ENCODE assay signal across 14 cellular contexts in the genomic region with DNA sequence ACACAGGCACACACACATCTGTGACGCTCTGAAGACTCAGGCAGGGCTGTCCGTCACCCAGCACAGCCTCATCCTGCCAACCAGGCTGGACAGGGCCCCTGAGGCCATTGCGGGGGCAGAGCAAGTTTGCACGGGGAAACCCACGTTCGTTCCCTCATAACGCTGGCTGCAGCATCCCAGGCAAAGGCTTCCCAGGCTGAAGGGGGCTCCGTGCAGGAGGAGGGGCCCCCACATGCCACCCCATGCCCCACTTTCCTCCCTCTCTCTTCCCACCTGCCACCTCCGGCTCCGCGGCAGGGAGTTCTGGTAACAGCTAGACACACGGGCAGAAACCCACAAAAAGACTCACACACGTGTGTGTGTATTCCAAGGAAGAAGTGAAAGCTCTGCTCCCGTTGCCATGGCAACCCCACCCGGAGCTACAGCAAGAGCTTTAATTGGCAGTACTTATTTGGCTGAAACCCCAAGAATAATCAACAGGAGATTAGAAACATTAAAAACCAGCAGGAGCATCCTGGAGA.
DNase-seq lines count a peak whose midpoint lies in the region; ATAC-seq and TF ChIP-seq lines count a peak whose summit lies in the region.
"Had no signal": no experiment of that assay in that cellular context is flagged by ENCODE, and none has a peak within 500 bp of the region (broad histone marks: within the 10 kb centered on the region; RNA-seq: fewer than 3 reads in every experiment).

No MANE protein-coding gene starts in this region.

- no peak for ATAC-seq in central memory CD8-positive, alpha-beta T cell (replicated peaks; ENCODE audit: extremely low read depth, poor library complexity, severe bottlenecking)
- ATAC-seq in GM18517 (IDR thresholded peaks at IDR 0.05; ENCODE audit: unreplicated experiment), result no peak
- ATAC-seq in HG02678 (IDR thresholded peaks at IDR 0.05; ENCODE audit: unreplicated experiment), result no peak

- H3K27me3 ChIP-seq in BLaER1 (no peaks in the 10 kb centered on the region), esophagus squamous epithelium (peaks cover 0 to 81% (median 4%) of the 10 kb centered on the region in 4 donors)
- H3K27me3 ChIP-seq: foreskin keratinocyte had no signal

- peak overlapping the region; percentile 84 for H3K4me2 ChIP-seq in BLaER1
- H3K4me2 ChIP-seq: GM23338 had no signal

- no peak for TF ChIP-seq CTCF in NB4 (IDR thresholded peaks at IDR 0.05; ENCODE audit: low read depth, low read length)
- no peak for TF ChIP-seq CTCF in nephron progenitor cell (IDR thresholded peaks at IDR 0.05)
- TF ChIP-seq CTCF in esophagus squamous epithelium (IDR thresholded peaks at IDR 0.05), result no peak

- H3K36me3 Mint-ChIP-seq in central memory CD8-positive, alpha-beta T cell (ENCODE audit: insufficient read depth), result no peaks in the 10 kb centered on the region
- no peaks in the 10 kb centered on the region for H3K36me3 Mint-ChIP-seq in nephron progenitor cell (ENCODE audit: low read depth)
- H3K36me3 Mint-ChIP-seq in T-helper 2 cell treated with Interferon-gamma antibody and Interleukin-4, amounts not matched to agents 5 μg/mL and 100 μg/mL, for 36 hours (ENCODE audit: low read depth), result no peaks in the 10 kb centered on the region
- H3K36me3 Mint-ChIP-seq: activated CD4-positive, alpha-beta memory T cell treated with anti-CD3 and anti-CD28 coated beads for 36 hours; activated naive CD4-positive, alpha-beta T cell treated with anti-CD3 and anti-CD28 coated beads, Interleukin-2, amount 50 U/mL, for 24 hours had no signal

- intact Hi-C loops in esophagus squamous epithelium (cut with DNase I), result loop anchor here (5.0 kb wide), 2 partner anchors 108 to 233 kb away; no protein-coding TSS in a partner anchor

- no peak overlapping the region for H3K4me3 Mint-ChIP-seq in central memory CD8-positive, alpha-beta T cell
- H3K4me3 Mint-ChIP-seq in nephron progenitor cell, result no peak overlapping the region
- no peak overlapping the region for H3K4me3 Mint-ChIP-seq in T-helper 2 cell treated with Interferon-gamma antibody and Interleukin-4, amounts not matched to agents 5 μg/mL and 100 μg/mL, for 36 hours
- H3K4me3 Mint-ChIP-seq: activated CD4-positive, alpha-beta memory T cell treated with anti-CD3 and anti-CD28 coated beads for 36 hours; activated naive CD4-positive, alpha-beta T cell treated with anti-CD3 and anti-CD28 coated beads, Interleukin-2, amount 50 U/mL, for 24 hours; GM23338 had no signal

- TF ChIP-seq POLR2A in NB4 (IDR thresholded peaks at IDR 0.05; ENCODE audit: extremely low read depth, insufficient read length) (no peak), esophagus squamous epithelium (IDR thresholded peaks at IDR 0.05) (no peak)

- no peaks in the 10 kb centered on the region for H4K20me1 ChIP-seq in BLaER1

- peak; percentile 21 for DNase-seq in NB4 (ENCODE audit: low read depth)
- no peak for DNase-seq in central memory CD8-positive, alpha-beta T cell (ENCODE audit: low spot score in 2 of 2)
- DNase-seq in nephron progenitor cell, result peak; percentile 42
- DNase-seq in T-helper 2 cell treated with Interferon-gamma antibody and Interleukin-4, amounts not matched to agents 5 μg/mL and 100 μg/mL, for 36 hours (ENCODE audit: low spot score), result no peak
- DNase-seq in esophagus squamous epithelium (lab: John Stamatoyannopoulos, UW), result no peak
- DNase-seq: NCI-H187 treated with DMSO at 0.1 percent for 48 hours had no signal

- WGBS in esophagus squamous epithelium, 2 donors, result 25 to 27% methylated on average over 8 to 12 of the region's 15 CpGs

- peaks cover 6% of the 10 kb centered on the region for H3K4me1 Mint-ChIP-seq in central memory CD8-positive, alpha-beta T cell
- peaks cover 23% of the 10 kb centered on the region for H3K4me1 Mint-ChIP-seq in nephron progenitor cell
- H3K4me1 Mint-ChIP-seq in T-helper 2 cell treated with Interferon-gamma antibody and Interleukin-4, amounts not matched to agents 5 μg/mL and 100 μg/mL, for 36 hours (ENCODE audit: low read depth), result peaks cover 1% of the 10 kb centered on the region
- H3K4me1 Mint-ChIP-seq: activated naive CD4-positive, alpha-beta T cell treated with anti-CD3 and anti-CD28 coated beads, Interleukin-2, amount 50 U/mL, for 24 hours had no signal

- no peak overlapping the region for H3K27ac ChIP-seq in BLaER1
- no peak overlapping the region for H3K27ac ChIP-seq in esophagus squamous epithelium
- H3K27ac ChIP-seq: foreskin keratinocyte, pancreas had no signal

- H3K4me1 ChIP-seq in BLaER1 (peaks cover 94% of the 10 kb centered on the region), esophagus squamous epithelium (peaks cover 0 to 12% (median 0%) of the 10 kb centered on the region in 3 donors)
- H3K4me1 ChIP-seq: foreskin keratinocyte, pancreas had no signal

- H3K27me3 Mint-ChIP-seq in central memory CD8-positive, alpha-beta T cell, result peaks cover 16% of the 10 kb centered on the region
- H3K27me3 Mint-ChIP-seq in nephron progenitor cell (ENCODE audit: low read depth, poor library complexity), result peaks cover 21% of the 10 kb centered on the region
- no peaks in the 10 kb centered on the region for H3K27me3 Mint-ChIP-seq in T-helper 2 cell treated with Interferon-gamma antibody and Interleukin-4, amounts not matched to agents 5 μg/mL and 100 μg/mL, for 36 hours (ENCODE audit: low read depth)

- H3K36me3 ChIP-seq in BLaER1 (no peaks in the 10 kb centered on the region), esophagus squamous epithelium (no peaks in the 10 kb centered on the region)
- H3K36me3 ChIP-seq: pancreas had no signal

- H3K9me3 ChIP-seq in BLaER1, result no peaks in the 10 kb centered on the region
- H3K9me3 ChIP-seq in esophagus squamous epithelium, result no peaks in the 10 kb centered on the region
- H3K9me3 ChIP-seq: pancreas had no signal

- H3K4me3 ChIP-seq in BLaER1 (no peak overlapping the region), NB4 (ENCODE audit: low read depth, low read length) (no peak overlapping the region), esophagus squamous epithelium (no peak overlapping the region)
- H3K4me3 ChIP-seq: GM23338, pancreas had no signal

- H3K9ac ChIP-seq in BLaER1, result no peak overlapping the region; the same call in 1 of the 2 replicates

- H3K9me3 Mint-ChIP-seq in central memory CD8-positive, alpha-beta T cell, result no peaks in the 10 kb centered on the region
- peaks cover 5% of the 10 kb centered on the region for H3K9me3 Mint-ChIP-seq in nephron progenitor cell
- H3K9me3 Mint-ChIP-seq in T-helper 2 cell treated with Interferon-gamma antibody and Interleukin-4, amounts not matched to agents 5 μg/mL and 100 μg/mL, for 36 hours, result no peaks in the 10 kb centered on the region
- H3K9me3 Mint-ChIP-seq: activated CD4-positive, alpha-beta memory T cell treated with anti-CD3 and anti-CD28 coated beads for 36 hours; activated naive CD4-positive, alpha-beta T cell treated with anti-CD3 and anti-CD28 coated beads, Interleukin-2, amount 50 U/mL, for 24 hours had no signal

- peak overlapping the region; percentile 11 for H3K27ac Mint-ChIP-seq in central memory CD8-positive, alpha-beta T cell (ENCODE audit: low read depth)
- peak overlapping the region; percentile 6 for H3K27ac Mint-ChIP-seq in nephron progenitor cell
- no peak overlapping the region for H3K27ac Mint-ChIP-seq in T-helper 2 cell treated with Interferon-gamma antibody and Interleukin-4, amounts not matched to agents 5 μg/mL and 100 μg/mL, for 36 hours
- H3K27ac Mint-ChIP-seq: activated CD4-positive, alpha-beta memory T cell treated with anti-CD3 and anti-CD28 coated beads for 36 hours; activated naive CD4-positive, alpha-beta T cell treated with anti-CD3 and anti-CD28 coated beads, Interleukin-2, amount 50 U/mL, for 24 hours; GM23338 had no signal

Comparison
In these comparisons a context has a peak if more than half of its experiments do, and no peak if none do; other contexts are left out.
1. DNase-seq: peak in NB4 (single experiment) and nephron progenitor cell (single experiment); none in central memory CD8-positive, alpha-beta T cell (0 of 2), T-helper 2 cell treated with Interferon-gamma antibody and Interleukin-4, amounts not matched to agents 5 μg/mL and 100 μg/mL, for 36 hours (single experiment) and esophagus squamous epithelium (single experiment).